22 cellular contexts compared by ENCODE assay signal in genomic region chr3:193132923-193133463, GRCh38.
DNase-seq lines count a peak whose midpoint lies in the region; FAIRE-seq and TF ChIP-seq lines count a peak whose summit lies in the region.
"Had no signal": no experiment of that assay in that cellular context is flagged by ENCODE, and none has a peak within 500 bp of the region (broad histone marks: within the 10 kb centered on the region; RNA-seq: fewer than 3 reads in every experiment).

No MANE protein-coding gene starts in this region.

- WGBS in esophagus squamous epithelium, 2 donors: 51 to 56% methylated on average over 4 of the region's 4 CpGs

- no peaks in the 10 kb centered on the region for H3K36me3 Mint-ChIP-seq in immature natural killer cell
- H3K36me3 Mint-ChIP-seq: CD4-positive, alpha-beta memory T cell had no signal

- H3K36me3 ChIP-seq in esophagus squamous epithelium: no peaks in the 10 kb centered on the region
- H3K36me3 ChIP-seq: transverse colon, WERI-Rb-1 had no signal

- intact Hi-C loops in esophagus squamous epithelium (cut with DNase I): no loop called here

- peaks cover 0 to 89% (median 0%) of the 10 kb centered on the region in 4 donors for H3K27me3 ChIP-seq in esophagus squamous epithelium
- H3K27me3 ChIP-seq: transverse colon had no signal

- no peak for FAIRE-seq in D721Med (lab: Jason Lieb, UNC)
- FAIRE-seq: GM12892 had no signal

- no peak overlapping the region for H3K4me3 Mint-ChIP-seq in immature natural killer cell
- H3K4me3 Mint-ChIP-seq: activated naive CD8-positive, alpha-beta T cell treated with anti-CD3 and anti-CD28 coated beads, Interleukin-2, amount 50 U/mL, for 24 hours; CD4-positive, alpha-beta memory T cell; stimulated activated naive CD8-positive, alpha-beta T cell treated with anti-CD3 and anti-CD28 coated beads, Interleukin-15, Interleukin-2, amounts not matched to agents 100 ng/mL and 50 ng/mL, for 24 hours; T-helper 2 cell treated with Interferon-gamma antibody and Interleukin-4, amounts not matched to agents 5 μg/mL and 100 μg/mL, for 36 hours had no signal

- peak; percentile 7 for DNase-seq in GM04503 (ENCODE audit: low read depth)
- peak; percentile 62 for DNase-seq in NCI-H2171 treated with DMSO at 0.1 percent for 48 hours (lab: John Stamatoyannopoulos, UW)
- DNase-seq in fibroblast of gingiva (ENCODE audit: low read depth): peak; percentile 14
- peak; percentile 56 for DNase-seq in retinal pigment epithelial cell (ENCODE audit: low read depth)
- DNase-seq in immature natural killer cell: no peak
- no peak for DNase-seq in esophagus squamous epithelium (lab: John Stamatoyannopoulos, UW)
- DNase-seq in HCEC 1CT: no peak
- no peak for DNase-seq in D721Med (ENCODE audit: insufficient read length, low spot score)
- DNase-seq: activated CD4-positive, alpha-beta T cell treated with anti-CD3 and anti-CD28 coated beads, Interleukin-2, amount 50 U/mL, for 48 hours; activated naive CD8-positive, alpha-beta T cell treated with anti-CD3 and anti-CD28 coated beads, Interleukin-2, amount 50 U/mL, for 24 hours; CD4-positive, alpha-beta memory T cell; NCI-H1092; NCI-H2081 treated with DMSO at 0.1 percent for 48 hours; NCI-H526; SK-N-SH; stimulated activated CD4-positive, alpha-beta T cell treated with anti-CD3 and anti-CD28 coated beads, Interleukin-12 subunit alpha, Interleukin-12 subunit beta, amount 100 ng/mL, for 4 hours; transverse colon; WERI-Rb-1 had no signal

- H3K27ac ChIP-seq in esophagus squamous epithelium: no peak overlapping the region
- H3K27ac ChIP-seq: KMS-11, transverse colon, WERI-Rb-1 had no signal

- TF ChIP-seq POLR2A in esophagus squamous epithelium (IDR thresholded peaks at IDR 0.05): no peak

- no peaks in the 10 kb centered on the region for H3K4me1 ChIP-seq in esophagus squamous epithelium
- H3K4me1 ChIP-seq: transverse colon had no signal

- no peak for TF ChIP-seq CTCF in retinal pigment epithelial cell (conservative IDR thresholded peaks at IDR 0.05; ENCODE audit: low read depth, low read length)
- no peak for TF ChIP-seq CTCF in esophagus squamous epithelium (IDR thresholded peaks at IDR 0.05)
- no peak for TF ChIP-seq CTCF in D721Med (IDR thresholded peaks at IDR 0.05; ENCODE audit: insufficient read depth, missing control alignments)

- H3K27me3 Mint-ChIP-seq in immature natural killer cell (ENCODE audit: low read depth in 3 of 3): peaks cover 0 to 4% (median 0%) of the 10 kb centered on the region in 3 donors
- H3K27me3 Mint-ChIP-seq: stimulated activated naive CD8-positive, alpha-beta T cell treated with anti-CD3 and anti-CD28 coated beads, Interleukin-15, Interleukin-2, amounts not matched to agents 100 ng/mL and 50 ng/mL, for 24 hours had no signal

- no peaks in the 10 kb centered on the region for H3K4me1 Mint-ChIP-seq in immature natural killer cell
- H3K4me1 Mint-ChIP-seq: activated naive CD8-positive, alpha-beta T cell treated with anti-CD3 and anti-CD28 coated beads, Interleukin-2, amount 50 U/mL, for 24 hours; CD4-positive, alpha-beta memory T cell had no signal

- no peaks in the 10 kb centered on the region for H3K9me3 ChIP-seq in esophagus squamous epithelium
- H3K9me3 ChIP-seq: SK-N-SH, transverse colon had no signal

- no peak overlapping the region for H3K27ac Mint-ChIP-seq in immature natural killer cell
- H3K27ac Mint-ChIP-seq: activated naive CD8-positive, alpha-beta T cell treated with anti-CD3 and anti-CD28 coated beads, Interleukin-2, amount 50 U/mL, for 24 hours; CD4-positive, alpha-beta memory T cell; stimulated activated naive CD8-positive, alpha-beta T cell treated with anti-CD3 and anti-CD28 coated beads, Interleukin-15, Interleukin-2, amounts not matched to agents 100 ng/mL and 50 ng/mL, for 24 hours; T-helper 2 cell treated with Interferon-gamma antibody and Interleukin-4, amounts not matched to agents 5 μg/mL and 100 μg/mL, for 36 hours had no signal

- peaks cover 0 to 9% (median 3%) of the 10 kb centered on the region in 6 donors for H3K9me3 Mint-ChIP-seq in immature natural killer cell
- H3K9me3 Mint-ChIP-seq: activated naive CD8-positive, alpha-beta T cell treated with anti-CD3 and anti-CD28 coated beads, Interleukin-2, amount 50 U/mL, for 24 hours; stimulated activated naive CD8-positive, alpha-beta T cell treated with anti-CD3 and anti-CD28 coated beads, Interleukin-15, Interleukin-2, amounts not matched to agents 100 ng/mL and 50 ng/mL, for 24 hours; T-helper 2 cell treated with Interferon-gamma antibody and Interleukin-4, amounts not matched to agents 5 μg/mL and 100 μg/mL, for 36 hours had no signal

- H3K4me3 ChIP-seq in retinal pigment epithelial cell (ENCODE audit: low read length) (no peak overlapping the region), esophagus squamous epithelium (no peak overlapping the region)
- H3K4me3 ChIP-seq: transverse colon had no signal

Comparison
In these comparisons a context has a peak if more than half of its experiments do, and no peak if none do; other contexts are left out.
1. DNase-seq: peak in GM04503 (single experiment), NCI-H2171 treated with DMSO at 0.1 percent for 48 hours (single experiment), fibroblast of gingiva (single experiment) and retinal pigment epithelial cell (single experiment); none in immature natural killer cell (0 of 3), esophagus squamous epithelium (single experiment), HCEC 1CT (single experiment) and D721Med (single experiment).